Comparison of ENCODE assay signal across 25 cellular contexts in genomic region chr11:35324183-35324582, GRCh38.
"Had no signal": no experiment of that assay in that cellular context is flagged by ENCODE, and none has a peak within 500 bp of the region (broad histone marks: within the 10 kb centered on the region; RNA-seq: fewer than 3 reads in every experiment).

No MANE protein-coding gene starts in this region.

- H3K4me3 Mint-ChIP-seq: immature natural killer cell; mesothelial cell of epicardium; natural killer cell treated with Interleukin-12 subunit alpha and Interleukin-12 subunit beta and Interleukin-15 and Interleukin-18, amount 100 ng/mL, for 72 hours; stimulated activated effector memory CD8-positive, alpha-beta T cell treated with anti-CD3 and anti-CD28 coated beads, Interleukin-12 subunit alpha, Interleukin-12 subunit beta, amount 100 ng/mL, for 72 hours; stimulated activated naive CD8-positive, alpha-beta T cell treated with anti-CD3 and anti-CD28 coated beads, Interleukin-15, Interleukin-2, amounts not matched to agents 100 ng/mL and 50 ng/mL, for 24 hours had no signal

- H3K36me3 Mint-ChIP-seq: mesothelial cell of epicardium; natural killer cell treated with Interleukin-12 subunit alpha and Interleukin-12 subunit beta and Interleukin-15 and Interleukin-18, amount 100 ng/mL, for 72 hours; stimulated activated effector memory CD8-positive, alpha-beta T cell treated with anti-CD3 and anti-CD28 coated beads, Interleukin-12 subunit alpha, Interleukin-12 subunit beta, amount 100 ng/mL, for 72 hours had no signal

- ATAC-seq: left colon; left lung; lower lobe of right lung; naive thymus-derived CD4-positive, alpha-beta T cell; natural killer cell treated with Interleukin-12 subunit alpha and Interleukin-12 subunit beta and Interleukin-15 and Interleukin-18, amount 100 ng/mL, for 72 hours; right cardiac atrium; sciatic nerve; upper lobe of right lung had no signal

- H3K4me1 Mint-ChIP-seq: immature natural killer cell had no signal

- H3K9me3 Mint-ChIP-seq: immature natural killer cell; stimulated activated effector memory CD8-positive, alpha-beta T cell treated with anti-CD3 and anti-CD28 coated beads, Interleukin-12 subunit alpha, Interleukin-12 subunit beta, amount 100 ng/mL, for 72 hours had no signal

- DNase-seq: hypothalamus; immature natural killer cell; kidney; left colon; left lung; lower lobe of right lung; mammary epithelial cell; mesendoderm; naive thymus-derived CD4-positive, alpha-beta T cell; ovary; retina; right cardiac atrium; small intestine; spleen; stimulated activated CD4-positive, alpha-beta T cell treated with anti-CD3 and anti-CD28 coated beads, Interleukin-4, amount 100 ng/mL, for 24 hours; stimulated activated naive CD4-positive, alpha-beta T cell; tibial artery; trophoblast cell; upper lobe of right lung had no signal

- H3K27me3 Mint-ChIP-seq: stimulated activated naive CD8-positive, alpha-beta T cell treated with anti-CD3 and anti-CD28 coated beads, Interleukin-15, Interleukin-2, amounts not matched to agents 100 ng/mL and 50 ng/mL, for 24 hours had no signal

- H3K27ac Mint-ChIP-seq: immature natural killer cell; mesothelial cell of epicardium; natural killer cell treated with Interleukin-12 subunit alpha and Interleukin-12 subunit beta and Interleukin-15 and Interleukin-18, amount 100 ng/mL, for 72 hours; progenitor cell of endocrine pancreas; stimulated activated effector memory CD8-positive, alpha-beta T cell treated with anti-CD3 and anti-CD28 coated beads, Interleukin-12 subunit alpha, Interleukin-12 subunit beta, amount 100 ng/mL, for 72 hours; stimulated activated naive CD8-positive, alpha-beta T cell treated with anti-CD3 and anti-CD28 coated beads, Interleukin-15, Interleukin-2, amounts not matched to agents 100 ng/mL and 50 ng/mL, for 24 hours had no signal
